Comparison of ENCODE assay signal across 8 cellular contexts in genomic region chr7:74254858-74255379, GRCh38. TPM values are rescaled to one million over a fixed set of nuclear protein-coding genes. Genes with fewer than 3 reads are reported as not detected.
DNase-seq lines count a peak whose midpoint lies in the region; ATAC-seq and TF ChIP-seq lines count a peak whose summit lies in the region.

No MANE protein-coding gene starts in this region.

- TF ChIP-seq CTCF in suprapubic skin (IDR thresholded peaks at IDR 0.05) = no peak

- H3K9me3 ChIP-seq in suprapubic skin = no peaks in the 10 kb centered on the region

- POLR2A ChIA-PET in activated CD4-positive, alpha-beta T cell treated with anti-CD3 and anti-CD28 coated beads for 36 hours (lab: Charles Lee) = interaction anchor here (0.5 to 0.6 kb wide), 2 partner anchors 12 to 1442 kb away, joined by 3 read pairs; no protein-coding TSS in a partner anchor

- no peaks in the 10 kb centered on the region for H3K27me3 Mint-ChIP-seq in activated CD4-positive, alpha-beta T cell treated with anti-CD3 and anti-CD28 coated beads for 36 hours
- H3K27me3 Mint-ChIP-seq in activated T-helper 17 cell treated with anti-CD3 and anti-CD28 coated beads, Interleukin-2, amount 50 U/mL, for 72 hours = no peaks in the 10 kb centered on the region
- H3K27me3 Mint-ChIP-seq in immature natural killer cell (ENCODE audit: low read depth in 3 of 3) = peaks cover 5 to 9% (median 7%) of the 10 kb centered on the region in 3 donors

- H3K27ac ChIP-seq in suprapubic skin = peak overlapping the region; percentile 95

- H3K27ac Mint-ChIP-seq in activated CD4-positive, alpha-beta T cell treated with anti-CD3 and anti-CD28 coated beads for 36 hours = peak overlapping the region; percentile 96
- H3K27ac Mint-ChIP-seq in activated T-helper 17 cell treated with anti-CD3 and anti-CD28 coated beads, Interleukin-2, amount 50 U/mL, for 72 hours = peak overlapping the region; percentile 90
- peak overlapping the region; percentile 93 to 97 (median 94) for H3K27ac Mint-ChIP-seq in immature natural killer cell

- H3K36me3 Mint-ChIP-seq in activated CD4-positive, alpha-beta T cell treated with anti-CD3 and anti-CD28 coated beads for 36 hours (ENCODE audit: low read depth) = peaks cover 24% of the 10 kb centered on the region
- peaks cover 39% of the 10 kb centered on the region for H3K36me3 Mint-ChIP-seq in activated T-helper 17 cell treated with anti-CD3 and anti-CD28 coated beads, Interleukin-2, amount 50 U/mL, for 72 hours (ENCODE audit: low read depth)
- H3K36me3 Mint-ChIP-seq in immature natural killer cell = peaks cover 3 to 11% (median 3%) of the 10 kb centered on the region in 3 donors

- H3K9me3 Mint-ChIP-seq in activated CD4-positive, alpha-beta T cell treated with anti-CD3 and anti-CD28 coated beads for 36 hours (ENCODE audit: low read depth) = no peaks in the 10 kb centered on the region
- H3K9me3 Mint-ChIP-seq in activated T-helper 17 cell treated with anti-CD3 and anti-CD28 coated beads, Interleukin-2, amount 50 U/mL, for 72 hours = no peaks in the 10 kb centered on the region
- no peaks in the 10 kb centered on the region for H3K9me3 Mint-ChIP-seq in immature natural killer cell

- CTCF ChIA-PET in activated CD4-positive, alpha-beta T cell treated with anti-CD3 and anti-CD28 coated beads for 36 hours (lab: Charles Lee) = interaction anchor here (1.0 kb wide), 1 partner anchor 48 kb away, joined by 6 read pairs; no protein-coding TSS in a partner anchor

- no peaks in the 10 kb centered on the region for H3K27me3 ChIP-seq in suprapubic skin

- intact Hi-C loops in activated CD4-positive, alpha-beta T cell treated with anti-CD3 and anti-CD28 coated beads for 36 hours (cut with DNase I, micrococcal nuclease) = loop anchor here (1.0 to 5.0 kb wide), 10 partner anchors 32 to 1792 kb away; partner anchors contain the start of genes CLIP2 (in 2 of the 2), EIF4H (in 2 of the 2), BCL7B (in 1 of the 2) and GTF2I (in 1 of the 2)

- peak overlapping the region; percentile 98 for H3K4me3 Mint-ChIP-seq in activated CD4-positive, alpha-beta T cell treated with anti-CD3 and anti-CD28 coated beads for 36 hours
- H3K4me3 Mint-ChIP-seq in activated T-helper 17 cell treated with anti-CD3 and anti-CD28 coated beads, Interleukin-2, amount 50 U/mL, for 72 hours = peak overlapping the region; percentile 91
- H3K4me3 Mint-ChIP-seq in immature natural killer cell = peak overlapping the region; percentile 87 to 96 (median 94)

- no peak for ATAC-seq in activated CD4-positive, alpha-beta T cell treated with anti-CD3 and anti-CD28 coated beads for 36 hours
- no peak for ATAC-seq in activated T-helper 17 cell treated with anti-CD3 and anti-CD28 coated beads, Interleukin-2, amount 50 U/mL, for 72 hours (replicated peaks)

- H3K4me3 ChIP-seq in suprapubic skin = peak overlapping the region; percentile 93

- H3K4me1 ChIP-seq in suprapubic skin = peaks cover 24% of the 10 kb centered on the region

- WGBS in suprapubic skin = 18% methylated on average over 20 of the region's 20 CpGs

- no peak for TF ChIP-seq EP300 in suprapubic skin (IDR thresholded peaks at IDR 0.05)

- TF ChIP-seq POLR2A in suprapubic skin (IDR thresholded peaks at IDR 0.05) = no peak

- peaks cover 16% of the 10 kb centered on the region for H3K36me3 ChIP-seq in suprapubic skin

- peaks cover 18% of the 10 kb centered on the region for H3K4me1 Mint-ChIP-seq in activated CD4-positive, alpha-beta T cell treated with anti-CD3 and anti-CD28 coated beads for 36 hours
- H3K4me1 Mint-ChIP-seq in activated T-helper 17 cell treated with anti-CD3 and anti-CD28 coated beads, Interleukin-2, amount 50 U/mL, for 72 hours = peaks cover 5% of the 10 kb centered on the region
- peaks cover 30 to 36% of the 10 kb centered on the region in 2 donors for H3K4me1 Mint-ChIP-seq in immature natural killer cell

- peak; percentile 23 for DNase-seq in activated CD4-positive, alpha-beta T cell treated with anti-CD3 and anti-CD28 coated beads for 36 hours
- no peak for DNase-seq in activated CD4-positive, alpha-beta T cell treated with anti-CD3 and anti-CD28 coated beads for 4 hours
- DNase-seq in immature natural killer cell (no peak), suprapubic skin (ENCODE audit: low spot score in 2 of 2) (no peak), SHP77 treated with DMSO at 0.1 percent for 48 hours (lab: John Stamatoyannopoulos, UW) (no peak), ureter (ENCODE audit: low spot score) (no peak), SKM-1 (lab: John Stamatoyannopoulos, UW; ENCODE audit: unreplicated experiment) (no peak)

RNA-seq across cellular contexts. Expression of gene RFC2, which starts 0.7 kb away (rescaled TPM):
- total RNA-seq in activated CD4-positive, alpha-beta T cell treated with anti-CD3 and anti-CD28 coated beads for 36 hours = 100 to 1,000 TPM in 1 of 2 experiments, 10 to 100 TPM in 1; 84.9 to 123 TPM
- 100 to 1,000 TPM in 1 of 2 donors, 10 to 100 TPM in 1; 62.2 to 100 TPM for total RNA-seq in activated T-helper 17 cell treated with anti-CD3 and anti-CD28 coated beads, Interleukin-2, amount 50 U/mL, for 72 hours
- 10 to 100 TPM; 48.1 to 79.5 (median 63.0) TPM for polyA plus RNA-seq in immature natural killer cell
- total RNA-seq in suprapubic skin (10 to 100 TPM; 15.0 to 17.2 (median 16.4) TPM), ureter (23.3 TPM)

RNA-seq across cellular contexts. Expression of gene CLIP2, which starts 34.3 kb away (rescaled TPM):
- 1 to 10 TPM; 1.4 to 1.8 TPM for total RNA-seq in activated CD4-positive, alpha-beta T cell treated with anti-CD3 and anti-CD28 coated beads for 36 hours
- 1 to 10 TPM in 1 of 2 donors, under 1 TPM in 1; 0.93 to 1.6 TPM for total RNA-seq in activated T-helper 17 cell treated with anti-CD3 and anti-CD28 coated beads, Interleukin-2, amount 50 U/mL, for 72 hours
- polyA plus RNA-seq in immature natural killer cell = 1 to 10 TPM in 1 of 3 donors, under 1 TPM in 1, not detected in 1; 0.51 to 1.6 TPM
- total RNA-seq in suprapubic skin (10 to 100 TPM; 26.9 to 73.6 (median 32.5) TPM), ureter (20.0 TPM)

RNA-seq across cellular contexts. Expression of gene LAT2, which starts 45.1 kb away (rescaled TPM):
- 1 to 10 TPM; 1.7 to 2.4 TPM for total RNA-seq in activated CD4-positive, alpha-beta T cell treated with anti-CD3 and anti-CD28 coated beads for 36 hours
- 10 to 100 TPM in 1 of 2 donors, 1 to 10 TPM in 1; 6.5 to 11.3 TPM for total RNA-seq in activated T-helper 17 cell treated with anti-CD3 and anti-CD28 coated beads, Interleukin-2, amount 50 U/mL, for 72 hours
- 100 to 1,000 TPM; 231 to 266 (median 256) TPM for polyA plus RNA-seq in immature natural killer cell
- total RNA-seq in suprapubic skin (1 to 10 TPM in 3 of 4 donors, under 1 TPM in 1; 0.57 to 4.3 (median 1.6) TPM), ureter (4.7 TPM)
